In genomic region chr7:150322114-150322832, GRCh38 we compare ENCODE assay signal across 8 cellular contexts. TPM values are rescaled to one million over a fixed set of nuclear protein-coding genes. Genes with fewer than 3 reads are reported as not detected.
DNase-seq lines count a peak whose midpoint lies in the region; ATAC-seq lines count a peak whose summit lies in the region.

No MANE protein-coding gene starts in this region.

- H3K9me3 ChIP-seq in CD8-positive, alpha-beta memory T cell (ENCODE audit: low read length): no peaks in the 10 kb centered on the region
- no peaks in the 10 kb centered on the region for H3K9me3 ChIP-seq in ectodermal cell (ENCODE audit: control insufficient read depth, low read length)

- peak overlapping the region; percentile 64 for H3K4me3 ChIP-seq in CD8-positive, alpha-beta memory T cell (ENCODE audit: low read length)
- H3K4me3 ChIP-seq in ectodermal cell (ENCODE audit: insufficient read depth, low read depth, low read length) (peak overlapping the region; percentile 74), rectal smooth muscle tissue (ENCODE audit: low read length) (peak overlapping the region; percentile 92)

- H3K4me1 Mint-ChIP-seq in CD8-positive, alpha-beta memory T cell: peaks cover 35 to 58% (median 39%) of the 10 kb centered on the region in 3 donors

- peak overlapping the region; percentile 92 for H3K27ac ChIP-seq in CD8-positive, alpha-beta memory T cell (ENCODE audit: low read depth, low read length)
- H3K27ac ChIP-seq in ectodermal cell (ENCODE audit: insufficient read depth, low read depth, low read length, poor library complexity, severe bottlenecking): no peak overlapping the region
- peak overlapping the region; percentile 75 for H3K27ac ChIP-seq in rectal smooth muscle tissue (ENCODE audit: low read depth, low read length)

- H3K36me3 ChIP-seq in CD8-positive, alpha-beta memory T cell (ENCODE audit: insufficient read depth, low read length): peaks cover 14% of the 10 kb centered on the region
- H3K36me3 ChIP-seq in ectodermal cell (ENCODE audit: control insufficient read depth, insufficient read depth, low read length): peaks cover 15% of the 10 kb centered on the region
- H3K36me3 ChIP-seq in rectal smooth muscle tissue (ENCODE audit: control insufficient read depth, insufficient read depth, low read length): peaks cover 3% of the 10 kb centered on the region

- peak overlapping the region; percentile 74 for H3K9ac ChIP-seq in rectal smooth muscle tissue (ENCODE audit: low read length)

- peak overlapping the region; percentile 93 to 99 (median 97) for H3K4me3 Mint-ChIP-seq in CD8-positive, alpha-beta memory T cell

- POLR2A ChIA-PET in CD8-positive, alpha-beta memory T cell (lab: Charles Lee): no interaction called here

- WGBS in ectodermal cell, 2 experiments: 88 to 93% methylated on average over 4 of the region's 4 CpGs

- ATAC-seq in HG02981 (IDR thresholded peaks at IDR 0.05; ENCODE audit: unreplicated experiment): peak; percentile 30
- no peak for ATAC-seq in GM19463 (IDR thresholded peaks at IDR 0.05; ENCODE audit: unreplicated experiment)
- ATAC-seq in GM18502 (IDR thresholded peaks at IDR 0.05; ENCODE audit: poor library complexity, unreplicated experiment): no peak

- H3K27ac Mint-ChIP-seq in CD8-positive, alpha-beta memory T cell: peak overlapping the region; percentile 92 to 98 (median 95)

- CTCF ChIA-PET in CD8-positive, alpha-beta memory T cell (lab: Charles Lee): interaction anchor here (0.7 to 2.2 kb wide), 2 partner anchors 46 to 111 kb away, joined by 3 to 6 read pairs; partner anchors contain the start of gene REPIN1

- peaks cover 0 to 45% (median 8%) of the 10 kb centered on the region in 3 donors for H3K36me3 Mint-ChIP-seq in CD8-positive, alpha-beta memory T cell

- H3K27me3 ChIP-seq in CD8-positive, alpha-beta memory T cell (ENCODE audit: insufficient read depth, low read length, poor library complexity, severe bottlenecking): no peaks in the 10 kb centered on the region
- no peaks in the 10 kb centered on the region for H3K27me3 ChIP-seq in ectodermal cell (ENCODE audit: control insufficient read depth, insufficient read depth, low read length, poor library complexity, severe bottlenecking)
- H3K27me3 ChIP-seq in rectal smooth muscle tissue (ENCODE audit: control insufficient read depth, insufficient read depth, low read length): no peaks in the 10 kb centered on the region

- peaks cover 0 to 1% of the 10 kb centered on the region in 2 donors for H3K27me3 Mint-ChIP-seq in CD8-positive, alpha-beta memory T cell

- DNase-seq in CD8-positive, alpha-beta memory T cell: peak in 2 of 5 donors; percentile 43 to 55
- peak; percentile 31 to 60 (median 38) for DNase-seq in activated CD4-positive, CD25-positive, alpha-beta regulatory T cell (lab: John Stamatoyannopoulos, UW)
- DNase-seq in NOMO-1 treated with dmso at 0.1 percent for 144 hours (lab: John Stamatoyannopoulos, UW; ENCODE audit: unreplicated experiment): no peak

- H3K4me1 ChIP-seq in CD8-positive, alpha-beta memory T cell (ENCODE audit: insufficient read depth, low read length): peaks cover 26% of the 10 kb centered on the region
- H3K4me1 ChIP-seq in ectodermal cell (ENCODE audit: control insufficient read depth, insufficient read depth, low read length) (peaks cover 13% of the 10 kb centered on the region), rectal smooth muscle tissue (ENCODE audit: control insufficient read depth, insufficient read depth, low read length) (peaks cover 3% of the 10 kb centered on the region)

- H3K9me3 Mint-ChIP-seq in CD8-positive, alpha-beta memory T cell: no peaks in the 10 kb centered on the region

RNA-seq across cellular contexts. Expression of gene LRRC61, which starts 0.9 kb away (rescaled TPM):
- total RNA-seq in CD8-positive, alpha-beta memory T cell: 10 to 100 TPM; 27.9 to 32.0 TPM
- 25.8 TPM for polyA plus RNA-seq in CD8-positive, alpha-beta memory T cell
- polyA plus RNA-seq in ectodermal cell (2013, experiment 1 of 4): 42.1 TPM
- polyA plus RNA-seq in ectodermal cell (2013, experiment 2 of 4): 47.4 TPM
- 37.9 TPM for polyA plus RNA-seq in ectodermal cell (2013, experiment 3 of 4)
- polyA plus RNA-seq in ectodermal cell (2013, experiment 4 of 4): 45.0 TPM

RNA-seq across cellular contexts. Expression of gene ACTR3C, which starts 1.1 kb away (rescaled TPM):
- 1 to 10 TPM; 4.5 to 6.6 TPM for total RNA-seq in CD8-positive, alpha-beta memory T cell
- polyA plus RNA-seq in CD8-positive, alpha-beta memory T cell: 4.7 TPM
- 0.93 TPM for polyA plus RNA-seq in ectodermal cell (2013, experiment 1 of 4)
- polyA plus RNA-seq in ectodermal cell (2013, experiment 2 of 4): 0.44 TPM
- polyA plus RNA-seq in ectodermal cell (2013, experiment 3 of 4): 0.48 TPM
- polyA plus RNA-seq in ectodermal cell (2013, experiment 4 of 4): 0.20 TPM

RNA-seq across cellular contexts. Expression of gene RARRES2, which starts 19.2 kb away (rescaled TPM):
- total RNA-seq in CD8-positive, alpha-beta memory T cell: not detected
- not detected for polyA plus RNA-seq in CD8-positive, alpha-beta memory T cell
- polyA plus RNA-seq in ectodermal cell (2013, experiment 1 of 4): 4.9 TPM
- 3.5 TPM for polyA plus RNA-seq in ectodermal cell (2013, experiment 2 of 4)
- 5.2 TPM for polyA plus RNA-seq in ectodermal cell (2013, experiment 3 of 4)
- 5.9 TPM for polyA plus RNA-seq in ectodermal cell (2013, experiment 4 of 4)

RNA-seq across cellular contexts. Expression of gene REPIN1, which starts 46.3 kb away (rescaled TPM):
- total RNA-seq in CD8-positive, alpha-beta memory T cell: 10 to 100 TPM; 57.0 to 58.2 TPM
- 60.8 TPM for polyA plus RNA-seq in CD8-positive, alpha-beta memory T cell
- 75.3 TPM for polyA plus RNA-seq in ectodermal cell (2013, experiment 1 of 4)
- 83.3 TPM for polyA plus RNA-seq in ectodermal cell (2013, experiment 2 of 4)
- polyA plus RNA-seq in ectodermal cell (2013, experiment 3 of 4): 73.8 TPM
- polyA plus RNA-seq in ectodermal cell (2013, experiment 4 of 4): 79.6 TPM

RNA-seq across cellular contexts. Expression of gene ZNF775, which starts 56.9 kb away (rescaled TPM):
- total RNA-seq in CD8-positive, alpha-beta memory T cell: 1 to 10 TPM; 6.0 TPM
- polyA plus RNA-seq in CD8-positive, alpha-beta memory T cell: 8.7 TPM
- 16.7 TPM for polyA plus RNA-seq in ectodermal cell (2013, experiment 1 of 4)
- polyA plus RNA-seq in ectodermal cell (2013, experiment 2 of 4): 14.4 TPM
- polyA plus RNA-seq in ectodermal cell (2013, experiment 3 of 4): 16.5 TPM
- polyA plus RNA-seq in ectodermal cell (2013, experiment 4 of 4): 15.2 TPM
